In the genomic region with DNA sequence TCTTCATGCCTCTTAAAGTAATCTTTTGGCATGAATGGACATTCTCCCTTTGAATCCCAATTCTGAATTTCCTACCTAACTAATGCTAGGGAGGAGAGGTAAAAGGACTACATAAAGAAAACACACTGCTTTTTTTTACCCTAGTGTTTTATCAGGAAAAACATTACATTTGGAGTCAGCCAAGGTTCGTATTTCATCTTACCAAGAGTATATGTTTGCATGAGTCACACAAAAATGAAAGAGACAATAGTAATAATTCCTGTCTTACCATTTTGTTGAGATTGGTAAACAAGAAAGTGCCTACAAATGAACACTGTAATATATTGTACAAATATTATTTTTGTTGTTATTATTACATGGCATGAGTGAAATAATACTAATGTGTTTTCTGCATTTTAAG, we compare ENCODE assay signal across 16 cellular contexts.
"Had no signal": no experiment of that assay in that cellular context is flagged by ENCODE, and none has a peak within 500 bp of the region (broad histone marks: within the 10 kb centered on the region; RNA-seq: fewer than 3 reads in every experiment).

No MANE protein-coding gene starts in this region.

- H3K36me3 Mint-ChIP-seq: activated CD8-positive, alpha-beta memory T cell treated with anti-CD3 and anti-CD28 coated beads, Interleukin-2, amount 10 ng/mL, durations not matched to agents 7 days and 5 days had no signal

- H3K4me1 ChIP-seq: testis, upper lobe of right lung had no signal

- H3K4me1 Mint-ChIP-seq: activated CD8-positive, alpha-beta memory T cell treated with anti-CD3 and anti-CD28 coated beads, Interleukin-2, amount 10 ng/mL, durations not matched to agents 7 days and 5 days had no signal

- ATAC-seq: activated CD8-positive, alpha-beta memory T cell treated with anti-CD3 and anti-CD28 coated beads, Interleukin-2, amount 10 ng/mL, durations not matched to agents 7 days and 5 days; natural killer cell treated with Interleukin-12 subunit alpha and Interleukin-12 subunit beta and Interleukin-15 and Interleukin-18, amount 100 ng/mL, for 72 hours; stimulated activated naive CD8-positive, alpha-beta T cell treated with anti-CD3 and anti-CD28 coated beads, Interleukin-15, Interleukin-2, amounts not matched to agents 100 U/mL and 50 U/mL, for 24 hours; upper lobe of right lung had no signal

- H3K4me3 Mint-ChIP-seq: activated CD8-positive, alpha-beta memory T cell treated with anti-CD3 and anti-CD28 coated beads, Interleukin-2, amount 10 ng/mL, durations not matched to agents 7 days and 5 days; activated naive CD8-positive, alpha-beta T cell; activated T-cell treated with anti-CD3 and anti-CD28 coated beads, Interleukin-2, amount 50 U/mL, for 24 hours; natural killer cell treated with Interleukin-12 subunit alpha and Interleukin-12 subunit beta and Interleukin-15 and Interleukin-18, amount 100 ng/mL, for 72 hours had no signal

- H3K27ac ChIP-seq: coronary artery, testis, upper lobe of right lung had no signal

- H3K9me3 ChIP-seq: testis, upper lobe of right lung had no signal

- H3K36me3 ChIP-seq: upper lobe of right lung had no signal

- H3K4me3 ChIP-seq: coronary artery, testis, upper lobe of right lung had no signal

- DNase-seq: activated CD4-positive, alpha-beta T cell treated with anti-CD3 and anti-CD28 coated beads, Interleukin-2, amount 50 U/mL, for 48 hours; activated CD4-positive, CD25-positive, alpha-beta regulatory T cell treated with anti-CD3 and anti-CD28 coated beads, Interleukin-2, amount 50 U/mL, for 72 hours; activated CD8-positive, alpha-beta memory T cell treated with anti-CD3 and anti-CD28 coated beads, Interleukin-2, amount 10 ng/mL, durations not matched to agents 7 days and 5 days; activated effector memory CD4-positive, alpha-beta T cell treated with anti-CD3 and anti-CD28 coated beads, Interleukin-2, amount 50 U/mL, for 16 hours; activated T-cell treated with anti-CD3 and anti-CD28 coated beads, Interleukin-2, amount 50 U/mL, for 24 hours; aorta; effector CD4-positive, alpha-beta T cell; glutamatergic neuron; stimulated activated CD4-positive, alpha-beta T cell treated with anti-CD3 and anti-CD28 coated beads, Interleukin-2, amount 100 ng/mL, for 48 hours; stimulated activated naive CD8-positive, alpha-beta T cell treated with anti-CD3 and anti-CD28 coated beads, Interleukin-15, Interleukin-2, amounts not matched to agents 100 U/mL and 50 U/mL, for 24 hours; T-helper 9 cell; testis; upper lobe of right lung had no signal

- H3K27me3 ChIP-seq: testis, upper lobe of right lung had no signal

- H3K27ac Mint-ChIP-seq: activated CD8-positive, alpha-beta memory T cell treated with anti-CD3 and anti-CD28 coated beads, Interleukin-2, amount 10 ng/mL, durations not matched to agents 7 days and 5 days; activated naive CD8-positive, alpha-beta T cell; activated T-cell treated with anti-CD3 and anti-CD28 coated beads, Interleukin-2, amount 50 U/mL, for 24 hours; natural killer cell treated with Interleukin-12 subunit alpha and Interleukin-12 subunit beta and Interleukin-15 and Interleukin-18, amount 100 ng/mL, for 72 hours had no signal

- H3K27me3 Mint-ChIP-seq: activated CD8-positive, alpha-beta memory T cell treated with anti-CD3 and anti-CD28 coated beads, Interleukin-2, amount 10 ng/mL, durations not matched to agents 7 days and 5 days; activated naive CD8-positive, alpha-beta T cell; activated T-cell treated with anti-CD3 and anti-CD28 coated beads, Interleukin-2, amount 50 U/mL, for 24 hours; natural killer cell treated with Interleukin-12 subunit alpha and Interleukin-12 subunit beta and Interleukin-15 and Interleukin-18, amount 100 ng/mL, for 72 hours had no signal
